In genomic region chr14:35444104-35444503, GRCh38 we compare ENCODE assay signal across 27 cellular contexts.
"Had no signal": no experiment of that assay in that cellular context is flagged by ENCODE, and none has a peak within 500 bp of the region (broad histone marks: within the 10 kb centered on the region; RNA-seq: fewer than 3 reads in every experiment).

No MANE protein-coding gene starts in this region.

- H3K4me3 ChIP-seq: colonic mucosa, coronary artery, dorsolateral prefrontal cortex, esophagus squamous epithelium, gastrocnemius medialis, gastroesophageal sphincter, heart left ventricle, heart right ventricle had no signal

- H3K9me3 ChIP-seq: colonic mucosa, esophagus squamous epithelium, gastrocnemius medialis, gastroesophageal sphincter had no signal

- H3K4me1 ChIP-seq: colonic mucosa, esophagus squamous epithelium, foreskin keratinocyte, gastrocnemius medialis, gastroesophageal sphincter, heart left ventricle, heart right ventricle had no signal

- FAIRE-seq: colon, endometrium, endothelial cell of umbilical vein, frontal cortex had no signal

- H3K27ac ChIP-seq: colonic mucosa, coronary artery, dorsolateral prefrontal cortex, epithelial cell of prostate, esophagus squamous epithelium, foreskin keratinocyte, gastrocnemius medialis, gastroesophageal sphincter, heart left ventricle, heart right ventricle had no signal

- ATAC-seq: effector memory CD8-positive, alpha-beta T cell; esophagus mucosa; foreskin keratinocyte; gastrocnemius medialis; gastroesophageal sphincter; heart left ventricle; heart right ventricle had no signal

- H3K27me3 ChIP-seq: colonic mucosa, dorsolateral prefrontal cortex, esophagus squamous epithelium, gastrocnemius medialis, gastroesophageal sphincter, heart left ventricle, heart right ventricle had no signal

- H3K36me3 ChIP-seq: colonic mucosa, esophagus squamous epithelium, gastrocnemius medialis, gastroesophageal sphincter, heart left ventricle, heart right ventricle had no signal

- DNase-seq: colonic mucosa; cortex of kidney; dermis blood vessel endothelial cell; dorsolateral prefrontal cortex; effector CD4-positive, alpha-beta T cell; effector CD8-positive, alpha-beta T cell; effector memory CD4-positive, alpha-beta T cell; effector memory CD8-positive, alpha-beta T cell; endodermal cell; erythroblast; esophagus squamous epithelium; foreskin fibroblast; foreskin keratinocyte; foreskin melanocyte; gastrocnemius medialis; glutamatergic neuron; head of caudate nucleus; heart left ventricle; heart right ventricle had no signal
